Comparison of ENCODE assay signal across 27 cellular contexts in the genomic region with DNA sequence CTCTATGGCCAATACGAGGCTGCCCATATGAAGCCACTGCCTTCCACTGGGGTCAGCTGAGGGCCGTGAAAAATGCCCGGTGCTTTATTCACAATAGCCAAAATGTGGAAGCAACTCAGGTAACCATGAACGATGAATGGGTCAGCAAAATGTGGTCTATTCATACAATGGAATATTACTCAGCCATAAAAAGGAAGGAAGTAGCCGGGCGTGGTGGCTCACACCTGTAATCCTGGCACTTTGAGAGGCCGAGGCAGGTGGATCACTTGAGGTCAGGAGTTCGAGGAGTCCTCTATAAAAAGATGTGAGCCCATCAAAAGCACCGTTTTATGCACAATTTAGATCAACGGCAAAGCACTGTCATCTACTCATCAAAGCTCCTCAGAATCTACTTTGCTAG. TPM values are rescaled to one million over a fixed set of nuclear protein-coding genes. Genes with fewer than 3 reads are reported as not detected.
DNase-seq lines count a peak whose midpoint lies in the region; ATAC-seq, FAIRE-seq and TF ChIP-seq lines count a peak whose summit lies in the region.
"Had no signal": no experiment of that assay in that cellular context is flagged by ENCODE, and none has a peak within 500 bp of the region (broad histone marks: within the 10 kb centered on the region; RNA-seq: fewer than 3 reads in every experiment).

No MANE protein-coding gene starts in this region.

- DNase-seq in cardiac septum (ENCODE audit: low spot score) (peak; percentile 50), left ventricle myocardium inferior (no peak), K562 (ENCODE audit: extremely low read depth in 1 of 4, low spot score in 3 of 4) (no peak), neural crest cell (ENCODE audit: low read depth, low spot score) (no peak), Kasumi-1 (lab: John Stamatoyannopoulos, UW) (no peak), DMS53 treated with DMSO at 0.1 percent for 48 hours (lab: John Stamatoyannopoulos, UW; ENCODE audit: unreplicated experiment) (no peak)
- DNase-seq in activated CD8-positive, alpha-beta memory T cell treated with anti-CD3 and anti-CD28 coated beads, Interleukin-2, amount 10 ng/mL, durations not matched to agents 7 days and 5 days: no peak
- DNase-seq: 8988T; ACHN; BE2C; C1 segment of cervical spinal cord; Caco-2; Calu3; CD4-positive, alpha-beta T cell; CD8-positive, alpha-beta T cell; DMS79; DND-41; EL; GDM1 had no signal

- POLR2A ChIA-PET in HEK293 (lab: Yijun Ruan, JAX): no interaction called here
- POLR2A ChIA-PET in K562 (lab: Yijun Ruan, JAX): no interaction called here

- no peak overlapping the region for H2AFZ ChIP-seq in K562 (ENCODE audit: low read depth, low read length)

- H4K20me1 ChIP-seq in K562 (replicated peaks; ENCODE audit: control insufficient read depth, insufficient read depth, low read length): no peaks in the 10 kb centered on the region

- peaks cover 7% of the 10 kb centered on the region for H3K79me2 ChIP-seq in K562 (ENCODE audit: control insufficient read depth, insufficient read depth, low read length)

- no peak overlapping the region for H3K4me2 ChIP-seq in K562 (ENCODE audit: insufficient read depth, low read length)
- H3K4me2 ChIP-seq: BLaER1 had no signal

- no peak for TF ChIP-seq RAD21 in K562 (CRISPR knock-in tag; conservative IDR thresholded peaks at IDR 0.05 in 1 of 2, IDR thresholded peaks at IDR 0.05 in 1 of 2)

- 58% methylated on average over 10 of the region's 10 CpGs for WGBS in K562 (ENCODE audit: insufficient coverage, low coverage, missing lambda C conversion rate)

- H3K4me1 Mint-ChIP-seq in neural crest cell: peaks cover 6% of the 10 kb centered on the region
- H3K4me1 Mint-ChIP-seq in activated CD8-positive, alpha-beta memory T cell treated with anti-CD3 and anti-CD28 coated beads, Interleukin-2, amount 10 ng/mL, durations not matched to agents 7 days and 5 days: peaks cover 10% of the 10 kb centered on the region

- H3K4me3 ChIP-seq in left ventricle myocardium inferior (no peak overlapping the region), HEK293 (ENCODE audit: low read depth, low read length) (no peak overlapping the region), K562 (no peak overlapping the region)
- H3K4me3 ChIP-seq: BLaER1, GM12878 had no signal

- TF ChIP-seq POLR2A in K562 (conservative IDR thresholded peaks at IDR 0.05): no peak

- H3K9me1 ChIP-seq in K562 (ENCODE audit: control insufficient read depth, insufficient read depth, low read length): no peaks in the 10 kb centered on the region

- H3K9me3 Mint-ChIP-seq in neural crest cell: no peaks in the 10 kb centered on the region
- H3K9me3 Mint-ChIP-seq in activated CD8-positive, alpha-beta memory T cell treated with anti-CD3 and anti-CD28 coated beads, Interleukin-2, amount 10 ng/mL, durations not matched to agents 7 days and 5 days (ENCODE audit: low read depth): no peaks in the 10 kb centered on the region
- H3K9me3 Mint-ChIP-seq: CD4-positive, alpha-beta T cell; CD8-positive, alpha-beta T cell had no signal

- H3K27me3 Mint-ChIP-seq in neural crest cell (ENCODE audit: low read depth): no peaks in the 10 kb centered on the region
- peaks cover 2% of the 10 kb centered on the region for H3K27me3 Mint-ChIP-seq in activated CD8-positive, alpha-beta memory T cell treated with anti-CD3 and anti-CD28 coated beads, Interleukin-2, amount 10 ng/mL, durations not matched to agents 7 days and 5 days
- H3K27me3 Mint-ChIP-seq: CD4-positive, alpha-beta T cell had no signal

- no peak overlapping the region for H3K27ac Mint-ChIP-seq in neural crest cell (ENCODE audit: unreplicated experiment)
- no peak overlapping the region for H3K27ac Mint-ChIP-seq in activated CD8-positive, alpha-beta memory T cell treated with anti-CD3 and anti-CD28 coated beads, Interleukin-2, amount 10 ng/mL, durations not matched to agents 7 days and 5 days
- H3K27ac Mint-ChIP-seq: CD4-positive, alpha-beta T cell; CD8-positive, alpha-beta T cell had no signal

- no peak overlapping the region for H3K27ac ChIP-seq in left ventricle myocardium inferior (replicated peaks)
- no peak overlapping the region for H3K27ac ChIP-seq in HEK293 (ENCODE audit: extremely low read depth, low read depth, low read length)
- no peak overlapping the region for H3K27ac ChIP-seq in K562 (ENCODE audit: extremely low read depth, low read depth, low read length)
- H3K27ac ChIP-seq: BLaER1 had no signal

- TF ChIP-seq CTCF in left ventricle myocardium inferior (IDR thresholded peaks at IDR 0.05; ENCODE audit: borderline replicate concordance) (no peak), HEK293 (tag by site-specific recombination; IDR thresholded peaks at IDR 0.05) (no peak), K562 (IDR thresholded peaks at IDR 0.05 in 2 of 3, conservative IDR thresholded peaks at IDR 0.05 in 1 of 3; ENCODE audit: insufficient read depth in 2 of 3, low read depth in 1 of 3, low read length in 3 of 3) (no peak), neural crest cell (conservative IDR thresholded peaks at IDR 0.05) (no peak)

- peaks cover 15% of the 10 kb centered on the region for H3K4me1 ChIP-seq in left ventricle myocardium inferior
- no peaks in the 10 kb centered on the region for H3K4me1 ChIP-seq in HEK293 (ENCODE audit: control insufficient read depth, insufficient read depth, low read length)
- H3K4me1 ChIP-seq in K562 (replicated peaks in 1 of 2; ENCODE audit: control insufficient read depth in 2 of 2, insufficient read depth in 2 of 2, low read length in 2 of 2): peaks cover 4 to 16% of the 10 kb centered on the region in 2 experiments; a peak in 3 of 5 replicates
- H3K4me1 ChIP-seq: BE2C had no signal

- peaks cover 11% of the 10 kb centered on the region for H3K36me3 ChIP-seq in left ventricle myocardium inferior
- H3K36me3 ChIP-seq in HEK293 (ENCODE audit: control insufficient read depth in 2 of 2, insufficient read depth in 1 of 2, low read length in 2 of 2): peaks cover 0 to 6% of the 10 kb centered on the region in 2 experiments; a peak in 1 of 3 replicates
- peaks cover 6% of the 10 kb centered on the region; the same call in 1 of the 3 replicates for H3K36me3 ChIP-seq in K562 (ENCODE audit: control insufficient read depth, insufficient read depth, low read length)
- H3K36me3 ChIP-seq: BE2C had no signal

- ATAC-seq in K562: no peak
- no peak for ATAC-seq in activated CD8-positive, alpha-beta memory T cell treated with anti-CD3 and anti-CD28 coated beads, Interleukin-2, amount 10 ng/mL, durations not matched to agents 7 days and 5 days
- ATAC-seq: CD8-positive, alpha-beta T cell; GM12878 had no signal

- FAIRE-seq in K562 (lab: Jason Lieb, UNC): no peak
- FAIRE-seq: A204.1, D721Med, GM12878, GM12892, GM18507 had no signal

- peak overlapping the region; percentile 54 for H3K4me3 Mint-ChIP-seq in neural crest cell
- no peak overlapping the region for H3K4me3 Mint-ChIP-seq in activated CD8-positive, alpha-beta memory T cell treated with anti-CD3 and anti-CD28 coated beads, Interleukin-2, amount 10 ng/mL, durations not matched to agents 7 days and 5 days
- H3K4me3 Mint-ChIP-seq: CD14-positive monocyte; CD4-positive, alpha-beta T cell; CD8-positive, alpha-beta T cell had no signal

- H3K9me3 ChIP-seq in left ventricle myocardium inferior (replicated peaks): no peaks in the 10 kb centered on the region
- no peaks in the 10 kb centered on the region for H3K9me3 ChIP-seq in HEK293 (ENCODE audit: control insufficient read depth, insufficient read depth, low read depth, low read length)
- 0 out of 2 replicates have a peak, but pooled peaks cover 1% of the 10 kb centered on the region for H3K9me3 ChIP-seq in K562 (replicated peaks; ENCODE audit: control insufficient read depth, insufficient read depth, low read depth, low read length)
- H3K9me3 ChIP-seq: BE2C, BLaER1, Caco-2 had no signal

- intact Hi-C loops in cardiac septum (cut with DNase I): no loop called here
- intact Hi-C loops in left ventricle myocardium inferior (cut with micrococcal nuclease): no loop called here
- intact Hi-C loops in K562 (cut with micrococcal nuclease): no loop called here

- CTCF ChIA-PET in HEK293 (lab: Yijun Ruan, JAX): no interaction called here
- CTCF ChIA-PET in K562 (lab: Yijun Ruan, JAX; ENCODE audit: low intra/inter-chr PET ratio): no interaction called here
- CTCF ChIA-PET in activated CD8-positive, alpha-beta memory T cell treated with anti-CD3 and anti-CD28 coated beads, Interleukin-2, amount 10 ng/mL, durations not matched to agents 7 days and 5 days (lab: Charles Lee): no interaction called here

- in situ Hi-C loops in K562 (cut with MboI): no loop called here

- no peak overlapping the region for H3K9ac ChIP-seq in K562 (ENCODE audit: insufficient read depth in 1 of 2, low read depth in 2 of 2, low read length in 2 of 2)
- H3K9ac ChIP-seq: BLaER1 had no signal

- BruUV-seq in K562 (replicated peaks; lab: Mats Ljungman, UMichigan): no TSS peak

- no peak for TF ChIP-seq EP300 in K562 (IDR thresholded peaks at IDR 0.05; ENCODE audit: low read length)

- H3K36me3 Mint-ChIP-seq in neural crest cell (ENCODE audit: low read depth): peaks cover 4% of the 10 kb centered on the region
- peaks cover 2% of the 10 kb centered on the region for H3K36me3 Mint-ChIP-seq in activated CD8-positive, alpha-beta memory T cell treated with anti-CD3 and anti-CD28 coated beads, Interleukin-2, amount 10 ng/mL, durations not matched to agents 7 days and 5 days

- H3K27me3 ChIP-seq in left ventricle myocardium inferior (ENCODE audit: low read depth) (no peaks in the 10 kb centered on the region), K562 (ENCODE audit: control insufficient read depth in 2 of 2, insufficient read depth in 2 of 2, low read length in 2 of 2) (no peaks in the 10 kb centered on the region)
- H3K27me3 ChIP-seq: BE2C, BLaER1 had no signal

RNA-seq across cellular contexts. Expression of a gene that starts 5.2 kb away (rescaled TPM):
- total RNA-seq in cardiac septum (78.6 TPM), left ventricle myocardium inferior (128 TPM), K562 (2014; rRNA removed) (436 and 520 TPM in 2 replicates), K562 (2014; rRNA removed; fragmentation: Illumina TruSeq; extraction: Trizol) (124 and 126 TPM in 2 replicates), K562 (2015; rRNA removed; fragmentation: Illumina TruSeq; extraction: Trizol) (174 and 185 TPM in 2 replicates), K562 (2021) (405 and 408 TPM in 2 replicates), neural crest cell (152 and 154 TPM in 2 replicates)
- total RNA-seq in K562 (2011; cell fraction: chromatin; rRNA removed; ENCODE audit: low replicate concordance): 286 and 689 TPM in 2 replicates
- 343 and 356 TPM in 2 replicates for total RNA-seq in K562 (2011; cell fraction: nucleolus; rRNA removed)
- 330 and 334 TPM in 2 replicates for total RNA-seq in K562 (2011; cell fraction: nucleoplasm; rRNA removed)
- polyA plus RNA-seq in K562 (2011; rRNA removed) (317 and 437 TPM in 2 replicates), K562 (2014; fragmentation: Illumina TruSeq; extraction: Trizol) (352 and 398 TPM in 2 replicates), K562 (2014; fragmentation: Nextera tagmentation; extraction: Ambion mirVana) (10 to 100 TPM; 19.1 to 50.8 TPM), K562 (2014; rRNA removed) (292 and 301 TPM in 2 replicates)
- polyA plus RNA-seq in K562 (2011; cell fraction: cytosol; rRNA removed): 306 and 538 TPM in 2 replicates
- 577 and 840 TPM in 2 replicates for polyA plus RNA-seq in K562 (2011; cell fraction: nucleus; rRNA removed)
- polyA plus RNA-seq in K562 (2012): 242 and 372 TPM in 2 replicates
- 328 and 373 TPM in 2 replicates for polyA minus RNA-seq in K562 (2011; rRNA and poly(A)+ RNA removed)
- 209 and 257 TPM in 2 replicates for polyA minus RNA-seq in K562 (2011; cell fraction: cytosol; rRNA and poly(A)+ RNA removed)
- polyA minus RNA-seq in K562 (2011; cell fraction: nucleus; rRNA and poly(A)+ RNA removed): 127 and 130 TPM in 2 replicates
- total RNA-seq in activated CD8-positive, alpha-beta memory T cell treated with anti-CD3 and anti-CD28 coated beads, Interleukin-2, amount 10 ng/mL, durations not matched to agents 7 days and 5 days: 100 to 1,000 TPM; 147 to 193 TPM
